ENCODE assay signal across 32 cellular contexts in the genomic region with DNA sequence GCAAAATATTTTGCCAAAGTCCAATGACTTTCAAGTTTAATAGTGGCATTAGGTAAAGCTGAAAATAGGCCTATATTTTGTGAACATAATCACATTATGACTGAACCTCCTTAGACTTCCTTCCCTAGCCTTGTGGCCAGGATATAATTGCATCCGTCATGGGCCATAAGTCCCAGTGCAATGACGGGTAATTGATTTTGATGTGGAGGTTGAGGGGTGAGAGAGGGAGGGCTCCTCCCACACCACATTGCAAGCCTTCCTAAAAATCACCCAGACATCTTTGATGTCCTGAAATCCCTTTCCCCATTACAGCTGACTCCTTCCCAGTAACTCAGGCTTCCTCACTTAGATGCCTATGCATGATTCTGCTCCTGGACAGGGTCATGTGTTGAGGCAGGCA. TPM values are rescaled to one million over a fixed set of nuclear protein-coding genes. Genes with fewer than 3 reads are reported as not detected.
"Had no signal": no experiment of that assay in that cellular context is flagged by ENCODE, and none has a peak within 500 bp of the region (broad histone marks: within the 10 kb centered on the region; RNA-seq: fewer than 3 reads in every experiment).

No MANE protein-coding gene starts in this region.

- H3K27ac ChIP-seq: adrenal gland, Peyer's patch, SJSA1 had no signal

- ATAC-seq: activated CD8-positive, alpha-beta T cell treated with anti-CD3 and anti-CD28 coated beads, Interleukin-2, amount 10 ng/mL, durations not matched to agents 7 days and 5 days; activated naive CD4-positive, alpha-beta T cell treated with anti-CD3 and anti-CD28 coated beads, Interleukin-2, amount 50 U/mL, for 72 hours; activated T-cell treated with anti-CD3 and anti-CD28 coated beads, Interleukin-2, amount 50 U/mL, for 4 hours; PC-3 had no signal

- H3K4me1 ChIP-seq: Peyer's patch, SJSA1 had no signal

- H3K27me3 ChIP-seq: adrenal gland, Peyer's patch, SJSA1 had no signal

- DNase-seq: activated CD4-positive, alpha-beta T cell treated with anti-CD3 and anti-CD28 coated beads, Interleukin-2, amount 10 ng/mL, durations not matched to agents 24 days and 14 days; activated CD4-positive, alpha-beta T cell treated with anti-CD3 and anti-CD28 coated beads, Interleukin-2, amount 50 U/mL, for 48 hours; activated CD8-positive, alpha-beta T cell treated with anti-CD3 and anti-CD28 coated beads, Interleukin-2, amount 10 ng/mL, durations not matched to agents 7 days and 5 days; activated gamma-delta T cell treated with Interleukin-2 at 50 U/mL for 16 hours; activated naive CD4-positive, alpha-beta T cell treated with anti-CD3 and anti-CD28 coated beads for 36 hours; activated T-cell treated with anti-CD3 and anti-CD28 coated beads, Interleukin-2, amount 50 U/mL, for 4 hours; adrenal gland; caudate nucleus; cerebellar nuclear complex; NCI-H1105; NCI-H1436; NCI-H1694; NCI-H1930; NCI-H2081 treated with DMSO at 0.1 percent for 48 hours; NCI-H226; NCI-H446 treated with DMSO at 0.1 percent for 48 hours; NCI-H524; NCI-H69; NK-92 treated with Interleukin-12 subunit alpha and Interleukin-12 subunit beta, amount 100 ng/mL, for 24 hours; PC-3; Peyer's patch; RPMI8226; SHP77 treated with DMSO at 0.1 percent for 48 hours; SW 1271; T-helper 1 cell; T-helper 2 cell; T-helper 9 cell had no signal

- H3K4me3 ChIP-seq: adrenal gland, Peyer's patch, SJSA1 had no signal

- H3K36me3 ChIP-seq: adrenal gland, Peyer's patch, SJSA1 had no signal

- FAIRE-seq: bronchial epithelial cell had no signal

- H3K9me3 ChIP-seq: adrenal gland, Peyer's patch, SJSA1 had no signal

RNA-seq across cellular contexts. Expression of a gene that starts 25.6 kb away (rescaled TPM):
- total RNA-seq: activated CD4-positive, alpha-beta T cell treated with anti-CD3 and anti-CD28 coated beads, Interleukin-2, amount 10 ng/mL, durations not matched to agents 24 days and 14 days; activated CD8-positive, alpha-beta T cell treated with anti-CD3 and anti-CD28 coated beads, Interleukin-2, amount 10 ng/mL, durations not matched to agents 7 days and 5 days; activated naive CD4-positive, alpha-beta T cell treated with anti-CD3 and anti-CD28 coated beads for 36 hours; activated naive CD4-positive, alpha-beta T cell treated with anti-CD3 and anti-CD28 coated beads, Interleukin-2, amount 50 U/mL, for 72 hours; activated T-cell treated with anti-CD3 and anti-CD28 coated beads, Interleukin-2, amount 50 U/mL, for 4 hours; activated T-helper 1 cell treated with anti-CD3 and anti-CD28 coated beads, Interleukin-12 subunit alpha, Interleukin-12 subunit beta, Interleukin-2, Interleukin-4 antibody, amounts not matched to agents 30 ng/mL and 10 ng/mL and 1 ng/mL, durations not matched to agents 14 hours and 24 hours and 36 hours; bronchial epithelial cell; M059J; PC-3; Peyer's patch; SJSA1 had no signal
- polyA plus RNA-seq: adrenal gland had no signal
